In the genomic region with DNA sequence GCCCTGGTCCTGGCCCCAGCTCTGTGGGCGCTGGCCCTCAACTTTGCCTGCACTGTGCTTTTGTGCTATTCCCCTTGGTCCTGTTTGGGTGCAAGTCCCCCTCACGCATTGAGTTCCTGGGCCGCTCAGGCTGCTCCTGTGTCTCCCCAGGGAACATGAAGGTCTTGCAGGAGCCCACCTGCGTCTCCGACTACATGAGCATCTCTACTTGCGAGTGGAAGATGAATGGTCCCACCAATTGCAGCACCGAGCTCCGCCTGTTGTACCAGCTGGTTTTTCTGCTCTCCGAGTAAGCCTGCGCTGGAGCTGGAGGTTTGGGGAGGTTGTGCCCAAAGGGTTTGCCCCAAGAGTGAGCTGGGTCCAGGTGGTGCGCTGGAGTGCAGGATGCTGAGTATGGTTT, we compare ENCODE assay signal across 21 cellular contexts. TPM values are rescaled to one million over a fixed set of nuclear protein-coding genes. Genes with fewer than 3 reads are reported as not detected.
DNase-seq lines count a peak whose midpoint lies in the region; ATAC-seq and TF ChIP-seq lines count a peak whose summit lies in the region.
"Had no signal": no experiment of that assay in that cellular context is flagged by ENCODE, and none has a peak within 500 bp of the region (broad histone marks: within the 10 kb centered on the region; RNA-seq: fewer than 3 reads in every experiment).

No MANE protein-coding gene starts in this region.

- no peak overlapping the region for H3K9ac ChIP-seq in H9 (ENCODE audit: extremely low read depth, insufficient read length, low read length)

- no peaks in the 10 kb centered on the region for H3K79me2 ChIP-seq in H9 (ENCODE audit: insufficient read depth, low read length)

- in situ Hi-C loops in KBM-7 (cut with MboI; ENCODE audit: low pct_unique_long_range_greater_than_20kb, low sequenced_read_pairs), result no loop called here

- no peak overlapping the region for H3T11ph ChIP-seq in H9 (ENCODE audit: low read length)

- H3K4me1 Mint-ChIP-seq in activated naive CD4-positive, alpha-beta T cell treated with anti-CD3 and anti-CD28 coated beads, Interleukin-2, amount 50 U/mL, for 24 hours, result peaks cover 29% of the 10 kb centered on the region
- H3K4me1 Mint-ChIP-seq in H9, result peaks cover 0 to 2% of the 10 kb centered on the region in 2 experiments; a peak in 1 of 4 replicates
- peaks cover 16% of the 10 kb centered on the region for H3K4me1 Mint-ChIP-seq in activated T-helper 1 cell treated with anti-CD3 and anti-CD28 coated beads, Interleukin-12 subunit alpha, Interleukin-12 subunit beta, Interleukin-2, Interleukin-4 antibody, amounts not matched to agents 30 ng/mL and 10 ng/mL and 1 ng/mL, durations not matched to agents 14 hours and 24 hours and 36 hours (ENCODE audit: low read depth)
- H3K4me1 Mint-ChIP-seq in naive thymus-derived CD8-positive, alpha-beta T cell, result peaks cover 9 to 50% (median 21%) of the 10 kb centered on the region in 4 donors
- H3K4me1 Mint-ChIP-seq in natural killer cell treated with Interleukin-12 subunit alpha and Interleukin-12 subunit beta and Interleukin-15 and Interleukin-18, amount 100 ng/mL, for 72 hours (ENCODE audit: low read depth in 2 of 2), result peaks cover 5 to 15% of the 10 kb centered on the region in 2 donors

- H2AFZ ChIP-seq in H9 (ENCODE audit: low read length), result no peak overlapping the region

- H3K4me2 ChIP-seq in H9 (ENCODE audit: insufficient read depth, insufficient read length, low read length), result no peak overlapping the region

- H2AK5ac ChIP-seq in H9 (ENCODE audit: insufficient read length, low read length), result no peak overlapping the region

- H4K91ac ChIP-seq in H9 (ENCODE audit: insufficient read length, low read depth, low read length), result no peak overlapping the region

- H2BK20ac ChIP-seq in H9 (ENCODE audit: low read depth, low read length, poor library complexity, severe bottlenecking), result no peak overlapping the region

- no CpG with 5 or more reads among the region's 11 CpGs for WGBS in H9 (ENCODE audit: extremely low coverage, insufficient read length, low lambda C conversion rate)

- H4K20me1 ChIP-seq in H9 (ENCODE audit: control insufficient read depth, insufficient read depth, insufficient read length), result no peaks in the 10 kb centered on the region

- ATAC-seq in naive thymus-derived CD8-positive, alpha-beta T cell, result no peak
- ATAC-seq in natural killer cell treated with Interleukin-12 subunit alpha and Interleukin-12 subunit beta and Interleukin-15 and Interleukin-18, amount 100 ng/mL, for 72 hours, result no peak

- no peak overlapping the region for H2BK120ac ChIP-seq in H9 (ENCODE audit: low read depth, low read length, poor library complexity, severe bottlenecking)

- no peak for TF ChIP-seq CTCF in H9 (conservative IDR thresholded peaks at IDR 0.05)

- H3K4me3 Mint-ChIP-seq in activated naive CD4-positive, alpha-beta T cell treated with anti-CD3 and anti-CD28 coated beads, Interleukin-2, amount 50 U/mL, for 24 hours, result no peak overlapping the region
- no peak overlapping the region for H3K4me3 Mint-ChIP-seq in H9
- no peak overlapping the region for H3K4me3 Mint-ChIP-seq in activated T-helper 1 cell treated with anti-CD3 and anti-CD28 coated beads, Interleukin-12 subunit alpha, Interleukin-12 subunit beta, Interleukin-2, Interleukin-4 antibody, amounts not matched to agents 30 ng/mL and 10 ng/mL and 1 ng/mL, durations not matched to agents 14 hours and 24 hours and 36 hours
- H3K4me3 Mint-ChIP-seq in naive thymus-derived CD8-positive, alpha-beta T cell, result no peak overlapping the region
- H3K4me3 Mint-ChIP-seq in natural killer cell treated with Interleukin-12 subunit alpha and Interleukin-12 subunit beta and Interleukin-15 and Interleukin-18, amount 100 ng/mL, for 72 hours, result no peak overlapping the region
- H3K4me3 Mint-ChIP-seq: HFFc6 had no signal

- no peaks in the 10 kb centered on the region for H3K23me2 ChIP-seq in H9 (ENCODE audit: insufficient read length, low read depth, low read length, poor library complexity, severe bottlenecking)

- no peak overlapping the region for H3K4ac ChIP-seq in H9 (ENCODE audit: low read depth, low read length)

- H3K4me1 ChIP-seq in H9 (ENCODE audit: insufficient read depth, low read length), result no peaks in the 10 kb centered on the region

- no peaks in the 10 kb centered on the region for H3K9me3 ChIP-seq in H9 (ENCODE audit: control insufficient read depth, low read depth, low read length)

- H3K56ac ChIP-seq in H9 (ENCODE audit: insufficient read length, low read depth, low read length), result no peak overlapping the region

- no peak overlapping the region for H2BK12ac ChIP-seq in H9 (ENCODE audit: insufficient read length, low read depth, low read length)

- H3K27ac ChIP-seq in H9 (ENCODE audit: insufficient read length, low read depth, low read length), result no peak overlapping the region
- H3K27ac ChIP-seq: C4-2B had no signal

- no peaks in the 10 kb centered on the region for H3K9me3 Mint-ChIP-seq in activated naive CD4-positive, alpha-beta T cell treated with anti-CD3 and anti-CD28 coated beads, Interleukin-2, amount 50 U/mL, for 24 hours
- H3K9me3 Mint-ChIP-seq in H9, result peaks cover 4 to 6% of the 10 kb centered on the region in 2 experiments; a peak in 3 of 5 replicates
- H3K9me3 Mint-ChIP-seq in activated T-helper 1 cell treated with anti-CD3 and anti-CD28 coated beads, Interleukin-12 subunit alpha, Interleukin-12 subunit beta, Interleukin-2, Interleukin-4 antibody, amounts not matched to agents 30 ng/mL and 10 ng/mL and 1 ng/mL, durations not matched to agents 14 hours and 24 hours and 36 hours, result no peaks in the 10 kb centered on the region
- no peaks in the 10 kb centered on the region for H3K9me3 Mint-ChIP-seq in naive thymus-derived CD8-positive, alpha-beta T cell
- no peaks in the 10 kb centered on the region for H3K9me3 Mint-ChIP-seq in natural killer cell treated with Interleukin-12 subunit alpha and Interleukin-12 subunit beta and Interleukin-15 and Interleukin-18, amount 100 ng/mL, for 72 hours
- H3K9me3 Mint-ChIP-seq: HFFc6 had no signal

- no peaks in the 10 kb centered on the region for H3K79me1 ChIP-seq in H9 (ENCODE audit: insufficient read depth, low read depth, low read length, poor library complexity, severe bottlenecking)

- no peak overlapping the region for H4K8ac ChIP-seq in H9 (replicated peaks; ENCODE audit: insufficient read length, low read depth, low read length)

- peaks cover 26% of the 10 kb centered on the region for H3K36me3 Mint-ChIP-seq in activated naive CD4-positive, alpha-beta T cell treated with anti-CD3 and anti-CD28 coated beads, Interleukin-2, amount 50 U/mL, for 24 hours
- H3K36me3 Mint-ChIP-seq in H9 (ENCODE audit: insufficient read depth in 1 of 3, low read depth in 3 of 3), result peaks cover 32 to 55% (median 37%) of the 10 kb centered on the region in 3 experiments
- H3K36me3 Mint-ChIP-seq in activated T-helper 1 cell treated with anti-CD3 and anti-CD28 coated beads, Interleukin-12 subunit alpha, Interleukin-12 subunit beta, Interleukin-2, Interleukin-4 antibody, amounts not matched to agents 30 ng/mL and 10 ng/mL and 1 ng/mL, durations not matched to agents 14 hours and 24 hours and 36 hours (ENCODE audit: low read depth), result peaks cover 63% of the 10 kb centered on the region
- peaks cover 0 to 92% (median 28%) of the 10 kb centered on the region in 3 donors for H3K36me3 Mint-ChIP-seq in naive thymus-derived CD8-positive, alpha-beta T cell
- H3K36me3 Mint-ChIP-seq in natural killer cell treated with Interleukin-12 subunit alpha and Interleukin-12 subunit beta and Interleukin-15 and Interleukin-18, amount 100 ng/mL, for 72 hours, result peaks cover 17% of the 10 kb centered on the region

- no peak overlapping the region for H3K23ac ChIP-seq in H9 (ENCODE audit: insufficient read length, low read depth, low read length)

- H3K18ac ChIP-seq in H9 (ENCODE audit: insufficient read length, low read depth, low read length), result no peak overlapping the region

- no peak for DNase-seq in activated naive CD4-positive, alpha-beta T cell treated with Interleukin-2 at 50 U/mL for 16 hours
- no peak for DNase-seq in H9
- DNase-seq in activated T-helper 1 cell treated with anti-CD3 and anti-CD28 coated beads, Interleukin-12 subunit alpha, Interleukin-12 subunit beta, Interleukin-2, Interleukin-4 antibody, amounts not matched to agents 30 ng/mL and 10 ng/mL and 1 ng/mL, durations not matched to agents 14 hours and 24 hours and 36 hours (ENCODE audit: low spot score), result no peak
- no peak for DNase-seq in naive thymus-derived CD8-positive, alpha-beta T cell
- no peak for DNase-seq in activated effector memory CD4-positive, alpha-beta T cell treated with anti-CD3 and anti-CD28 coated beads, Interleukin-2, amount 50 U/mL, for 16 hours
- DNase-seq in natural killer cell treated with Interleukin-12 subunit alpha and Interleukin-12 subunit beta and Interleukin-15 and Interleukin-18, amount 100 ng/mL, for 72 hours (ENCODE audit: low spot score), result no peak
- no peak for DNase-seq in KBM-7
- DNase-seq: ACHN, Calu3, DMS53, EL, HFFc6, Karpas-422, NCI-H1417 treated with DMSO at 0.1 percent for 48 hours, NCI-H187 treated with DMSO at 0.1 percent for 48 hours, NCI-H2227 treated with DMSO at 0.1 percent for 48 hours, NCI-H510A treated with DMSO at 0.1 percent for 48 hours, NCI-H774, Right ventricle myocardium superior had no signal

- H2BK15ac ChIP-seq in H9 (ENCODE audit: low read depth, low read length), result no peak overlapping the region

- H3K27me3 Mint-ChIP-seq in activated naive CD4-positive, alpha-beta T cell treated with anti-CD3 and anti-CD28 coated beads, Interleukin-2, amount 50 U/mL, for 24 hours, result no peaks in the 10 kb centered on the region
- peaks cover 2% of the 10 kb centered on the region; the same call in 1 of the 2 replicates for H3K27me3 Mint-ChIP-seq in H9 (ENCODE audit: low read depth)
- H3K27me3 Mint-ChIP-seq in activated T-helper 1 cell treated with anti-CD3 and anti-CD28 coated beads, Interleukin-12 subunit alpha, Interleukin-12 subunit beta, Interleukin-2, Interleukin-4 antibody, amounts not matched to agents 30 ng/mL and 10 ng/mL and 1 ng/mL, durations not matched to agents 14 hours and 24 hours and 36 hours (ENCODE audit: insufficient read depth), result no peaks in the 10 kb centered on the region
- no peaks in the 10 kb centered on the region for H3K27me3 Mint-ChIP-seq in naive thymus-derived CD8-positive, alpha-beta T cell
- no peaks in the 10 kb centered on the region for H3K27me3 Mint-ChIP-seq in natural killer cell treated with Interleukin-12 subunit alpha and Interleukin-12 subunit beta and Interleukin-15 and Interleukin-18, amount 100 ng/mL, for 72 hours

- H3K27ac Mint-ChIP-seq in activated naive CD4-positive, alpha-beta T cell treated with anti-CD3 and anti-CD28 coated beads, Interleukin-2, amount 50 U/mL, for 24 hours, result peak overlapping the region; percentile 90
- H3K27ac Mint-ChIP-seq in H9, result peak overlapping the region in 2 of 3 experiments; percentile 27 to 39; a peak in 2 of 7 replicates
- H3K27ac Mint-ChIP-seq in activated T-helper 1 cell treated with anti-CD3 and anti-CD28 coated beads, Interleukin-12 subunit alpha, Interleukin-12 subunit beta, Interleukin-2, Interleukin-4 antibody, amounts not matched to agents 30 ng/mL and 10 ng/mL and 1 ng/mL, durations not matched to agents 14 hours and 24 hours and 36 hours, result peak overlapping the region; percentile 76
- H3K27ac Mint-ChIP-seq in naive thymus-derived CD8-positive, alpha-beta T cell, result peak overlapping the region in 6 of 10 donors; percentile 4 to 88 (median 28)
- no peak overlapping the region for H3K27ac Mint-ChIP-seq in natural killer cell treated with Interleukin-12 subunit alpha and Interleukin-12 subunit beta and Interleukin-15 and Interleukin-18, amount 100 ng/mL, for 72 hours
- H3K27ac Mint-ChIP-seq: HFFc6 had no signal

- POLR2A ChIA-PET in naive thymus-derived CD8-positive, alpha-beta T cell (lab: Charles Lee), result no interaction called here

- intact Hi-C loops in activated T-helper 1 cell treated with anti-CD3 and anti-CD28 coated beads, Interleukin-12 subunit alpha, Interleukin-12 subunit beta, Interleukin-2, Interleukin-4 antibody, amounts not matched to agents 30 ng/mL and 10 ng/mL and 1 ng/mL, durations not matched to agents 14 hours and 24 hours and 36 hours (cut with micrococcal nuclease), result no loop called here

- H4K5ac ChIP-seq in H9 (ENCODE audit: insufficient read length, low read depth, low read length), result no peak overlapping the region

- H2BK5ac ChIP-seq in H9 (ENCODE audit: insufficient read length, low read length), result no peak overlapping the region

- no peak overlapping the region for H3K14ac ChIP-seq in H9 (ENCODE audit: insufficient read depth, low read length)

- H3K27me3 ChIP-seq in H9 (ENCODE audit: insufficient read depth, low read length), result no peaks in the 10 kb centered on the region

RNA-seq across cellular contexts. Expression of a gene that starts 28.2 kb away (rescaled TPM):
- 28.3 and 28.6 TPM in 2 replicates for total RNA-seq in H9 (2021)
- 288 and 320 TPM in 2 replicates for total RNA-seq in activated T-helper 1 cell treated with anti-CD3 and anti-CD28 coated beads, Interleukin-12 subunit alpha, Interleukin-12 subunit beta, Interleukin-2, Interleukin-4 antibody, amounts not matched to agents 30 ng/mL and 10 ng/mL and 1 ng/mL, durations not matched to agents 14 hours and 24 hours and 36 hours
- total RNA-seq in naive thymus-derived CD8-positive, alpha-beta T cell, result 100 to 1,000 TPM; 117 to 120 TPM
- 10 to 100 TPM; 18.8 to 49.4 (median 34.7) TPM for polyA plus RNA-seq in naive thymus-derived CD8-positive, alpha-beta T cell
- 100 to 1,000 TPM; 213 to 224 TPM for total RNA-seq in natural killer cell treated with Interleukin-12 subunit alpha and Interleukin-12 subunit beta and Interleukin-15 and Interleukin-18, amount 100 ng/mL, for 72 hours

Comparison
In these comparisons a context has a peak if more than half of its experiments do, and no peak if none do; other contexts are left out.
1. H3K27ac Mint-ChIP-seq: peak in activated naive CD4-positive, alpha-beta T cell treated with anti-CD3 and anti-CD28 coated beads, Interleukin-2, amount 50 U/mL, for 24 hours (single experiment), H9 (2 of 3), activated T-helper 1 cell treated with anti-CD3 and anti-CD28 coated beads, Interleukin-12 subunit alpha, Interleukin-12 subunit beta, Interleukin-2, Interleukin-4 antibody, amounts not matched to agents 30 ng/mL and 10 ng/mL and 1 ng/mL, durations not matched to agents 14 hours and 24 hours and 36 hours (single experiment) and naive thymus-derived CD8-positive, alpha-beta T cell (6 of 10); none in natural killer cell treated with Interleukin-12 subunit alpha and Interleukin-12 subunit beta and Interleukin-15 and Interleukin-18, amount 100 ng/mL, for 72 hours (0 of 2).